ENCODE assay signal across 9 cellular contexts in genomic region chr15:58472821-58473581, GRCh38. TPM values are rescaled to one million over a fixed set of nuclear protein-coding genes. Genes with fewer than 3 reads are reported as not detected.
DNase-seq lines count a peak whose midpoint lies in the region; ATAC-seq lines count a peak whose summit lies in the region.
"Had no signal": no experiment of that assay in that cellular context is flagged by ENCODE, and none has a peak within 500 bp of the region (broad histone marks: within the 10 kb centered on the region; RNA-seq: fewer than 3 reads in every experiment).

No MANE protein-coding gene starts in this region.

- H3K27ac Mint-ChIP-seq in activated naive CD4-positive, alpha-beta T cell treated with anti-CD3 and anti-CD28 coated beads, Interleukin-2, amount 10 ng/mL, durations not matched to agents 7 days and 5 days, result peak overlapping the region; percentile 90
- H3K27ac Mint-ChIP-seq in naive thymus-derived CD8-positive, alpha-beta T cell, result peak overlapping the region; percentile 80 to 95 (median 88)
- H3K27ac Mint-ChIP-seq: nephron progenitor cell had no signal

- peaks cover 74% of the 10 kb centered on the region for H3K4me1 Mint-ChIP-seq in activated naive CD4-positive, alpha-beta T cell treated with anti-CD3 and anti-CD28 coated beads, Interleukin-2, amount 10 ng/mL, durations not matched to agents 7 days and 5 days
- H3K4me1 Mint-ChIP-seq in naive thymus-derived CD8-positive, alpha-beta T cell, result peaks cover 35 to 60% (median 56%) of the 10 kb centered on the region in 4 donors

- CTCF ChIA-PET in activated naive CD4-positive, alpha-beta T cell treated with anti-CD3 and anti-CD28 coated beads, Interleukin-2, amount 10 ng/mL, durations not matched to agents 7 days and 5 days (lab: Charles Lee), result interaction anchor here (1.0 kb wide), 2 partner anchors 36 to 44 kb away, joined by 3 to 5 read pairs; no protein-coding TSS in a partner anchor

- H3K27me3 Mint-ChIP-seq in activated naive CD4-positive, alpha-beta T cell treated with anti-CD3 and anti-CD28 coated beads, Interleukin-2, amount 10 ng/mL, durations not matched to agents 7 days and 5 days, result no peaks in the 10 kb centered on the region
- no peaks in the 10 kb centered on the region for H3K27me3 Mint-ChIP-seq in naive thymus-derived CD8-positive, alpha-beta T cell

- H3K36me3 Mint-ChIP-seq in activated naive CD4-positive, alpha-beta T cell treated with anti-CD3 and anti-CD28 coated beads, Interleukin-2, amount 10 ng/mL, durations not matched to agents 7 days and 5 days, result peaks cover 16% of the 10 kb centered on the region
- H3K36me3 Mint-ChIP-seq in naive thymus-derived CD8-positive, alpha-beta T cell, result no peaks in the 10 kb centered on the region

- DNase-seq in EH (ENCODE audit: low read depth) (peak; percentile 62), M059J (ENCODE audit: low read depth) (peak; percentile 47), NCI-H146 treated with DMSO at 0.1 percent for 48 hours (lab: John Stamatoyannopoulos, UW; ENCODE audit: unreplicated experiment) (no peak), HuH-7.5 (ENCODE audit: low spot score) (no peak), amygdala (lab: John Stamatoyannopoulos, UW) (no peak)
- DNase-seq in activated naive CD4-positive, alpha-beta T cell treated with anti-CD3 and anti-CD28 coated beads, Interleukin-2, amount 10 ng/mL, durations not matched to agents 7 days and 5 days, result peak; percentile 73
- peak in 9 of 10 donors; percentile 22 to 76 (median 47) for DNase-seq in naive thymus-derived CD8-positive, alpha-beta T cell
- DNase-seq: nephron progenitor cell had no signal

- POLR2A ChIA-PET in naive thymus-derived CD8-positive, alpha-beta T cell (lab: Charles Lee), result interaction anchor here (0.7 to 3.8 kb wide), 4 partner anchors 8 to 14 kb away, joined by 3 to 27 read pairs (median 3); no protein-coding TSS in a partner anchor

- H3K9me3 Mint-ChIP-seq in activated naive CD4-positive, alpha-beta T cell treated with anti-CD3 and anti-CD28 coated beads, Interleukin-2, amount 10 ng/mL, durations not matched to agents 7 days and 5 days, result peaks cover 3% of the 10 kb centered on the region
- no peaks in the 10 kb centered on the region for H3K9me3 Mint-ChIP-seq in naive thymus-derived CD8-positive, alpha-beta T cell
- H3K9me3 Mint-ChIP-seq: nephron progenitor cell had no signal

- peak overlapping the region; percentile 33 for H3K4me3 Mint-ChIP-seq in activated naive CD4-positive, alpha-beta T cell treated with anti-CD3 and anti-CD28 coated beads, Interleukin-2, amount 10 ng/mL, durations not matched to agents 7 days and 5 days
- H3K4me3 Mint-ChIP-seq in naive thymus-derived CD8-positive, alpha-beta T cell, result peak overlapping the region; percentile 36 to 73 (median 69)
- H3K4me3 Mint-ChIP-seq: nephron progenitor cell had no signal

- ATAC-seq in naive thymus-derived CD8-positive, alpha-beta T cell, result peak; percentile 86 to 91
- ATAC-seq in GM19351 (IDR thresholded peaks at IDR 0.05; ENCODE audit: unreplicated experiment), result no peak

RNA-seq across cellular contexts. Expression of gene LIPC, which starts 41.2 kb away (rescaled TPM):
- 1.6 and 2.5 TPM in 2 replicates for total RNA-seq in M059J (2014; rRNA removed; shearing (Covaris generic))
- total RNA-seq in naive thymus-derived CD8-positive, alpha-beta T cell, result 1 to 10 TPM; 4.2 to 4.4 TPM
- polyA plus RNA-seq in naive thymus-derived CD8-positive, alpha-beta T cell, result 1 to 10 TPM in 1 of 3 donors, under 1 TPM in 2; 0.64 to 2.9 (median 0.69) TPM

Comparison
In these comparisons a context has a peak if more than half of its experiments do, and no peak if none do; other contexts are left out.
1. DNase-seq: peak in EH (single experiment), M059J (single experiment), activated naive CD4-positive, alpha-beta T cell treated with anti-CD3 and anti-CD28 coated beads, Interleukin-2, amount 10 ng/mL, durations not matched to agents 7 days and 5 days (single experiment) and naive thymus-derived CD8-positive, alpha-beta T cell (9 of 10); none in NCI-H146 treated with DMSO at 0.1 percent for 48 hours (single experiment), HuH-7.5 (single experiment) and amygdala (0 of 56).